Comparison of ENCODE assay signal across 8 cellular contexts in genomic region chr2:71548589-71549485, GRCh38.
DNase-seq lines count a peak whose midpoint lies in the region; ATAC-seq, FAIRE-seq and TF ChIP-seq lines count a peak whose summit lies in the region.

No MANE protein-coding gene starts in this region.

- TF ChIP-seq CTCF in D721Med (IDR thresholded peaks at IDR 0.05; ENCODE audit: insufficient read depth, missing control alignments) = peak; percentile 55
- TF ChIP-seq CTCF in pancreas (IDR thresholded peaks at IDR 0.05) = peak; percentile 59 to 81 (median 72)
- peak; percentile 75 to 93 (median 87) for TF ChIP-seq CTCF in upper lobe of left lung (IDR thresholded peaks at IDR 0.05)

- peak; percentile 50 for ATAC-seq in HG03439 (IDR thresholded peaks at IDR 0.05; ENCODE audit: unreplicated experiment)
- ATAC-seq in pancreas = peak; percentile 66 to 90 (median 79)
- peak; percentile 55 to 81 for ATAC-seq in upper lobe of left lung (ENCODE audit: low FRiP score in 2 of 2)
- no peak for ATAC-seq in GM19328 (IDR thresholded peaks at IDR 0.05; ENCODE audit: unreplicated experiment)

- intact Hi-C loops in pancreas (cut with DNase I) = loop anchor here (5.0 to 10.0 kb wide), 4 partner anchors 246 to 603 kb away; partner anchors contain the start of gene CYP26B1 (in 2 of the 3)

- H3K36me3 ChIP-seq in pancreas = no peaks in the 10 kb centered on the region
- peaks cover 0 to 42% (median 5%) of the 10 kb centered on the region in 4 donors for H3K36me3 ChIP-seq in upper lobe of left lung

- WGBS in pancreas, 2 donors = 49 to 51% methylated on average over 23 of the region's 23 CpGs
- WGBS in upper lobe of left lung, 2 donors = 69% methylated on average over 18 to 23 of the region's 23 CpGs

- DNase-seq in D721Med (ENCODE audit: insufficient read length, low spot score) = no peak
- peak; percentile 75 for DNase-seq in RPMI8226
- peak; percentile 41 for DNase-seq in activated effector memory CD4-positive, alpha-beta T cell treated with Interleukin-2 at 50 U/mL for 16 hours
- peak; percentile 59 for DNase-seq in germinal center (ENCODE audit: low spot score)
- peak; percentile 48 to 86 (median 74) for DNase-seq in pancreas
- peak; percentile 69 to 76 for DNase-seq in upper lobe of left lung

- no peak for TF ChIP-seq EP300 in upper lobe of left lung (IDR thresholded peaks at IDR 0.05)

- TF ChIP-seq POLR2A in upper lobe of left lung (IDR thresholded peaks at IDR 0.05) = no peak

- H3K9me3 ChIP-seq in pancreas = no peaks in the 10 kb centered on the region
- H3K9me3 ChIP-seq in upper lobe of left lung = no peaks in the 10 kb centered on the region

- FAIRE-seq in D721Med (lab: Jason Lieb, UNC) (no peak), pancreas (lab: Jason Lieb, UNC) (no peak)

- H3K27me3 ChIP-seq in pancreas (peaks cover 0 to 7% (median 0%) of the 10 kb centered on the region in 4 donors), upper lobe of left lung (no peaks in the 10 kb centered on the region)

- H3K4me3 ChIP-seq in pancreas (no peak overlapping the region), upper lobe of left lung (no peak overlapping the region)

- H3K27ac ChIP-seq in pancreas (no peak overlapping the region), upper lobe of left lung (no peak overlapping the region)

- H3K4me1 ChIP-seq in pancreas = no peaks in the 10 kb centered on the region
- peaks cover 0 to 14% (median 12%) of the 10 kb centered on the region in 4 donors for H3K4me1 ChIP-seq in upper lobe of left lung
